ENCODE assay signal across 8 cellular contexts in genomic region chr15:38253448-38253847, GRCh38. TPM values are rescaled to one million over a fixed set of nuclear protein-coding genes. Genes with fewer than 3 reads are reported as not detected.
DNase-seq lines count a peak whose midpoint lies in the region; TF ChIP-seq lines count a peak whose summit lies in the region.

No MANE protein-coding gene starts in this region.

- H3K36me3 ChIP-seq in BLaER1 treated with 17β-estradiol and CSF1 and Interleukin-3, amounts not matched to agents 10 nM and 100 nM = peaks cover 0 to 12% (median 0%) of the 10 kb centered on the region in 11 experiments; a peak in 3 of 22 replicates
- H3K36me3 ChIP-seq in HUES6 (ENCODE audit: control insufficient read depth, insufficient read depth, low read length) (no peaks in the 10 kb centered on the region), right atrium auricular region (no peaks in the 10 kb centered on the region), sigmoid colon (no peaks in the 10 kb centered on the region)

- H4K20me1 ChIP-seq in BLaER1 treated with 17β-estradiol and CSF1 and Interleukin-3, amounts not matched to agents 10 nM and 100 nM = peaks cover 28 to 58% (median 48%) of the 10 kb centered on the region in 11 experiments; a peak in 20 of 22 replicates

- peaks cover 28% of the 10 kb centered on the region for H3K4me1 Mint-ChIP-seq in activated naive CD4-positive, alpha-beta T cell treated with anti-CD3 and anti-CD28 coated beads, Interleukin-2, amount 10 ng/mL, durations not matched to agents 7 days and 5 days

- no peaks in the 10 kb centered on the region for H3K9me3 ChIP-seq in BLaER1 treated with 17β-estradiol and CSF1 and Interleukin-3, amounts not matched to agents 10 nM and 100 nM (replicated peaks in 1 of 11)
- no peaks in the 10 kb centered on the region for H3K9me3 ChIP-seq in HUES6 (ENCODE audit: control insufficient read depth, insufficient read depth, low read depth, low read length)
- H3K9me3 ChIP-seq in right atrium auricular region = no peaks in the 10 kb centered on the region
- no peaks in the 10 kb centered on the region for H3K9me3 ChIP-seq in sigmoid colon

- peak overlapping the region; percentile 96 to 99 (median 98) for H3K27ac ChIP-seq in BLaER1 treated with 17β-estradiol and CSF1 and Interleukin-3, amounts not matched to agents 10 nM and 100 nM
- H3K27ac ChIP-seq in HUES6 (ENCODE audit: low read depth, low read length) = peak overlapping the region; percentile 95; the same call in 1 of the 2 replicates
- H3K27ac ChIP-seq in right atrium auricular region = peak overlapping the region; percentile 97 to 99
- H3K27ac ChIP-seq in sigmoid colon = peak overlapping the region; percentile 98 to 100 (median 99)

- H3K9ac ChIP-seq in BLaER1 treated with 17β-estradiol and CSF1 and Interleukin-3, amounts not matched to agents 10 nM and 100 nM = peak overlapping the region; percentile 95 to 99 (median 98)
- peak overlapping the region; percentile 87 for H3K9ac ChIP-seq in HUES6 (ENCODE audit: low read length)

- CTCF ChIA-PET in activated naive CD4-positive, alpha-beta T cell treated with anti-CD3 and anti-CD28 coated beads, Interleukin-2, amount 10 ng/mL, durations not matched to agents 7 days and 5 days (lab: Charles Lee) = no interaction called here

- TF ChIP-seq EP300 in sigmoid colon (IDR thresholded peaks at IDR 0.05) = no peak

- H3K4me2 ChIP-seq in BLaER1 treated with 17β-estradiol and CSF1 and Interleukin-3, amounts not matched to agents 10 nM and 100 nM = peak overlapping the region; percentile 82 to 97 (median 92)

- intact Hi-C loops in sigmoid colon (cut with DNase I) = loop anchor here (1.0 to 5.0 kb wide), 6 partner anchors 49 to 1329 kb away; partner anchors contain the start of genes FAM98B and THBS1

- TF ChIP-seq CTCF in right atrium auricular region (IDR thresholded peaks at IDR 0.05) = no peak
- TF ChIP-seq CTCF in sigmoid colon (IDR thresholded peaks at IDR 0.05) = no peak

- peaks cover 13 to 45% (median 31%) of the 10 kb centered on the region in 10 experiments for H3K4me1 ChIP-seq in BLaER1 treated with 17β-estradiol and CSF1 and Interleukin-3, amounts not matched to agents 10 nM and 100 nM
- H3K4me1 ChIP-seq in HUES6 (ENCODE audit: control insufficient read depth, insufficient read depth, low read length) (peaks cover 33% of the 10 kb centered on the region), right atrium auricular region (peaks cover 0 to 17% of the 10 kb centered on the region in 2 donors), sigmoid colon (peaks cover 0 to 36% (median 22%) of the 10 kb centered on the region in 4 donors)

- H3K9me3 Mint-ChIP-seq in activated naive CD4-positive, alpha-beta T cell treated with anti-CD3 and anti-CD28 coated beads, Interleukin-2, amount 10 ng/mL, durations not matched to agents 7 days and 5 days = no peaks in the 10 kb centered on the region

- H3K4me3 Mint-ChIP-seq in activated naive CD4-positive, alpha-beta T cell treated with anti-CD3 and anti-CD28 coated beads, Interleukin-2, amount 10 ng/mL, durations not matched to agents 7 days and 5 days = peak overlapping the region; percentile 71

- peaks cover 62% of the 10 kb centered on the region for H3K27me3 Mint-ChIP-seq in activated naive CD4-positive, alpha-beta T cell treated with anti-CD3 and anti-CD28 coated beads, Interleukin-2, amount 10 ng/mL, durations not matched to agents 7 days and 5 days

- no peak for TF ChIP-seq POLR2A in sigmoid colon (IDR thresholded peaks at IDR 0.05)

- no peak for DNase-seq in activated naive CD4-positive, alpha-beta T cell treated with anti-CD3 and anti-CD28 coated beads, Interleukin-2, amount 10 ng/mL, durations not matched to agents 7 days and 5 days
- DNase-seq in right atrium auricular region (ENCODE audit: low spot score) (no peak), sigmoid colon (no peak), NOMO-1 (lab: John Stamatoyannopoulos, UW; ENCODE audit: unreplicated experiment in 2 of 2) (no peak), NCI-H2107 (lab: John Stamatoyannopoulos, UW) (no peak), HPDE6-E6E7 (ENCODE audit: extremely low spot score) (no peak)

- no peaks in the 10 kb centered on the region for H3K27me3 ChIP-seq in BLaER1 treated with 17β-estradiol and CSF1 and Interleukin-3, amounts not matched to agents 10 nM and 100 nM
- no peaks in the 10 kb centered on the region for H3K27me3 ChIP-seq in HUES6 (ENCODE audit: control insufficient read depth, insufficient read depth, low read length)
- H3K27me3 ChIP-seq in right atrium auricular region = no peaks in the 10 kb centered on the region
- H3K27me3 ChIP-seq in sigmoid colon = no peaks in the 10 kb centered on the region

- 0% methylated on average over 5 of the region's 5 CpGs for WGBS in sigmoid colon, 2 donors

- no peaks in the 10 kb centered on the region for H3K36me3 Mint-ChIP-seq in activated naive CD4-positive, alpha-beta T cell treated with anti-CD3 and anti-CD28 coated beads, Interleukin-2, amount 10 ng/mL, durations not matched to agents 7 days and 5 days

- no peak overlapping the region for H3K27ac Mint-ChIP-seq in activated naive CD4-positive, alpha-beta T cell treated with anti-CD3 and anti-CD28 coated beads, Interleukin-2, amount 10 ng/mL, durations not matched to agents 7 days and 5 days

- H3K4me3 ChIP-seq in BLaER1 treated with 17β-estradiol and CSF1 and Interleukin-3, amounts not matched to agents 10 nM and 100 nM = peak overlapping the region; percentile 88 to 98 (median 95)
- H3K4me3 ChIP-seq in HUES6 (ENCODE audit: low read depth, low read length) (peak overlapping the region; percentile 93), right atrium auricular region (peak overlapping the region; percentile 66 to 92), sigmoid colon (peak overlapping the region; percentile 89 to 98 (median 93))

RNA-seq across cellular contexts. Expression of gene SPRED1, which starts 0.8 kb away (rescaled TPM):
- total RNA-seq in right atrium auricular region = 10 to 100 TPM in 1 of 2 donors, 1 to 10 TPM in 1; 9.4 to 10.9 TPM
- total RNA-seq in sigmoid colon = 10 to 100 TPM; 13.3 to 17.8 (median 15.1) TPM
- 10 to 100 TPM in 2 of 3 donors, 1 to 10 TPM in 1; 6.8 to 15.6 (median 13.6) TPM for polyA plus RNA-seq in sigmoid colon
